8 cellular contexts compared by ENCODE assay signal in genomic region chr2:95403204-95403721, GRCh38. TPM values are rescaled to one million over a fixed set of nuclear protein-coding genes. Genes with fewer than 3 reads are reported as not detected.
DNase-seq lines count a peak whose midpoint lies in the region; ATAC-seq and TF ChIP-seq lines count a peak whose summit lies in the region.
"Not testable (repeated sequence)": the region's sequence is repeated elsewhere in the genome, so short reads cannot be mapped to it uniquely, and the experiment has no call there.

No MANE protein-coding gene starts in this region.

- peaks cover 0 to 17% (median 2%) of the 10 kb centered on the region in 3 donors for H3K36me3 Mint-ChIP-seq in CD8-positive, alpha-beta memory T cell
- peaks cover 15% of the 10 kb centered on the region for H3K36me3 Mint-ChIP-seq in activated T-helper 17 cell treated with anti-CD3 and anti-CD28 coated beads, Interleukin-2, amount 50 U/mL, for 72 hours (ENCODE audit: low read depth)

- H3K27me3 Mint-ChIP-seq in CD8-positive, alpha-beta memory T cell; activated T-helper 17 cell treated with anti-CD3 and anti-CD28 coated beads, Interleukin-2, amount 50 U/mL, for 72 hours: not testable (repeated sequence)

- H3K4me3 ChIP-seq in CD8-positive, alpha-beta memory T cell (ENCODE audit: low read length): peak overlapping the region; percentile 97
- peak overlapping the region; percentile 67 to 88 (median 76) for H3K4me3 ChIP-seq in Peyer's patch

- not testable (repeated sequence) for H3K36me3 ChIP-seq in CD8-positive, alpha-beta memory T cell (ENCODE audit: insufficient read depth, low read length); Peyer's patch

- peak overlapping the region; percentile 89 for H3K27ac ChIP-seq in CD8-positive, alpha-beta memory T cell (ENCODE audit: low read depth, low read length)
- peak overlapping the region; percentile 68 to 90 (median 83) for H3K27ac ChIP-seq in Peyer's patch

- peak in 3 of 6 experiments; percentile 40 to 58 (median 55) for TF ChIP-seq CTCF in Peyer's patch (IDR thresholded peaks at IDR 0.05)

- CTCF ChIA-PET in CD8-positive, alpha-beta memory T cell (lab: Charles Lee): interaction anchor here (1.9 kb wide), 1 partner anchor 238 kb away, joined by 6 read pairs; the partner anchor contains the start of gene ZNF2

- not testable (repeated sequence) for H3K9me3 ChIP-seq in CD8-positive, alpha-beta memory T cell (ENCODE audit: low read length); Peyer's patch

- POLR2A ChIA-PET in CD8-positive, alpha-beta memory T cell (lab: Charles Lee): not testable (repeated sequence)

- peaks cover 18% of the 10 kb centered on the region for H3K4me1 ChIP-seq in CD8-positive, alpha-beta memory T cell (ENCODE audit: insufficient read depth, low read length)
- H3K4me1 ChIP-seq in Peyer's patch: peaks cover 0 to 20% (median 0%) of the 10 kb centered on the region in 4 donors

- H3K9me3 Mint-ChIP-seq in CD8-positive, alpha-beta memory T cell; activated T-helper 17 cell treated with anti-CD3 and anti-CD28 coated beads, Interleukin-2, amount 50 U/mL, for 72 hours: not testable (repeated sequence)

- peak overlapping the region; percentile 93 to 98 (median 97) for H3K4me3 Mint-ChIP-seq in CD8-positive, alpha-beta memory T cell
- H3K4me3 Mint-ChIP-seq in activated T-helper 17 cell treated with anti-CD3 and anti-CD28 coated beads, Interleukin-2, amount 50 U/mL, for 72 hours: peak overlapping the region; percentile 97

- ATAC-seq in GM21381 (IDR thresholded peaks at IDR 0.05; ENCODE audit: unreplicated experiment): peak; percentile 36
- ATAC-seq in activated T-helper 17 cell treated with anti-CD3 and anti-CD28 coated beads, Interleukin-2, amount 50 U/mL, for 72 hours (replicated peaks): peak; percentile 36

- DNase-seq in CD8-positive, alpha-beta memory T cell: peak in 1 of 5 donors; percentile 18
- peak in 41 of 76 experiments; percentile 2 to 51 (median 24) for DNase-seq in HUDEP-2 (lab: John Stamatoyannopoulos, UW; ENCODE audit: unreplicated experiment in 76 of 76)
- peak in 1 of 3 donors; percentile 66 for DNase-seq in Peyer's patch
- peak; percentile 61 to 67 for DNase-seq in erythroblast (lab: John Stamatoyannopoulos, UW)
- DNase-seq in medulla oblongata (ENCODE audit: extremely low spot score): peak; percentile 44
- peak; percentile 30 to 42 for DNase-seq in stimulated activated CD4-positive, alpha-beta T cell treated with anti-CD3 and anti-CD28 coated beads, Interleukin-2, amount 100 ng/mL, for 24 hours

- not testable (repeated sequence) for H3K27me3 ChIP-seq in CD8-positive, alpha-beta memory T cell (ENCODE audit: insufficient read depth, low read length, poor library complexity, severe bottlenecking); Peyer's patch

- peak in 1 of 2 donors; percentile 24 for TF ChIP-seq POLR2A in Peyer's patch (IDR thresholded peaks at IDR 0.05)
- TF ChIP-seq POLR2A in erythroblast (IDR thresholded peaks at IDR 0.05; ENCODE audit: low read length): not testable (repeated sequence)

- H3K4me1 Mint-ChIP-seq in CD8-positive, alpha-beta memory T cell: peaks cover 24 to 32% (median 25%) of the 10 kb centered on the region in 3 donors
- not testable (repeated sequence) for H3K4me1 Mint-ChIP-seq in activated T-helper 17 cell treated with anti-CD3 and anti-CD28 coated beads, Interleukin-2, amount 50 U/mL, for 72 hours

- H3K27ac Mint-ChIP-seq in CD8-positive, alpha-beta memory T cell: peak overlapping the region; percentile 81 to 99 (median 95)
- peak overlapping the region; percentile 96 for H3K27ac Mint-ChIP-seq in activated T-helper 17 cell treated with anti-CD3 and anti-CD28 coated beads, Interleukin-2, amount 50 U/mL, for 72 hours

RNA-seq across cellular contexts. Expression of gene FAHD2A, which starts 0.8 kb away (rescaled TPM):
- total RNA-seq in CD8-positive, alpha-beta memory T cell: 10 to 100 TPM; 28.8 to 32.3 TPM
- polyA plus RNA-seq in CD8-positive, alpha-beta memory T cell: 20.0 TPM
- 100 to 1,000 TPM in 2 of 4 donors, 10 to 100 TPM in 2; 10.7 to 112 (median 87.1) TPM for total RNA-seq in Peyer's patch
- 10 to 100 TPM; 19.1 to 19.2 TPM for total RNA-seq in activated T-helper 17 cell treated with anti-CD3 and anti-CD28 coated beads, Interleukin-2, amount 50 U/mL, for 72 hours
